ENCODE assay signal across 20 cellular contexts in the genomic region with DNA sequence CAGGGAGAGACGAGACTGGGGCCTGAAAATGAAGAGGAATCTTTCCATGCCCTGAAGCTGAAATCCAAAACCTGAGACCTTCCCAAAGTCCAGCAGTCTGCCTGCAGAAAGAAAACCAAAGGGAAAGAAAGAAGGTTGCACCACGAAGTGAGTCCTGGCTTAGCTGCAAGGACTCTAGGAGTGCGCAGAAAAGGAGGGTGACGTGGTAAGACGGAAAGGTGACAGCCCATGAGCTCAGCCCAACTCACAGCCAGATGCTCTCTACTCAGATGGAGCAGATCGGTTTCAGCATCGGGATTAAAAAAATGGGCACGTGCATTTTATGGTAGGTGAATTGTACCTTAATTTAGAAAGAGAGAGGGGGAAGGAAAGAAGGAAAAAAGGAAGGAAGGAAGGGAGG.
DNase-seq lines count a peak whose midpoint lies in the region; ATAC-seq and TF ChIP-seq lines count a peak whose summit lies in the region.
"Had no signal": no experiment of that assay in that cellular context is flagged by ENCODE, and none has a peak within 500 bp of the region (broad histone marks: within the 10 kb centered on the region; RNA-seq: fewer than 3 reads in every experiment).

No MANE protein-coding gene starts in this region.

- DNase-seq in activated naive CD4-positive, alpha-beta T cell (lab: John Stamatoyannopoulos, UW), result no peak
- DNase-seq in PC-9 (no peak), epithelial cell of prostate (ENCODE audit: low read depth, low spot score) (no peak), LoVo (ENCODE audit: low spot score) (no peak), Caco-2 (no peak)
- DNase-seq in stimulated activated naive B cell treated with anti-CD40 and anti-IgM and Interleukin-4, amounts not matched to agents 10 μg/mL and 1 μg/mL and 100 μg/mL, for 72 hours, result no peak
- DNase-seq: activated CD4-positive, alpha-beta T cell treated with anti-CD3 and anti-CD28 coated beads for 1 hour; activated effector memory CD4-positive, alpha-beta T cell treated with Interleukin-2 at 50 U/mL for 16 hours; mammary epithelial cell; MG63; NCI-H1436 treated with DMSO at 0.1 percent for 48 hours; SK-N-SH; T1000 had no signal

- H3K4me1 ChIP-seq in PC-9 (replicated peaks; ENCODE audit: insufficient read depth), result peaks cover 29% of the 10 kb centered on the region
- H3K4me1 ChIP-seq in Caco-2, result no peaks in the 10 kb centered on the region
- H3K4me1 ChIP-seq: Peyer's patch had no signal

- no peak for ATAC-seq in stimulated activated naive B cell treated with anti-CD40 and anti-IgM and Interleukin-4, amounts not matched to agents 10 μg/mL and 1 μg/mL and 100 μg/mL, for 72 hours (replicated peaks)
- ATAC-seq in GM18502 (IDR thresholded peaks at IDR 0.05; ENCODE audit: poor library complexity, unreplicated experiment), result no peak
- ATAC-seq: GM23338 had no signal

- CTCF ChIA-PET in PC-9 (lab: Charles Lee), result interaction anchor here (0.6 kb wide), 1 partner anchor 28 kb away, joined by 3 read pairs; no protein-coding TSS in a partner anchor
- CTCF ChIA-PET in Caco-2 (lab: Charles Lee), result no interaction called here

- H3K27ac ChIP-seq in PC-9 (no peak overlapping the region), epithelial cell of prostate (peak overlapping the region; percentile 63)
- H3K27ac ChIP-seq: C4-2B, cardiac muscle cell, thoracic aorta had no signal

- no peak overlapping the region for H3K4me3 Mint-ChIP-seq in activated naive CD4-positive, alpha-beta T cell treated with anti-CD3 and anti-CD28 coated beads, Interleukin-2, amount 50 U/mL, for 24 hours
- peak overlapping the region in 1 of 2 donors; percentile 33 for H3K4me3 Mint-ChIP-seq in stimulated activated naive B cell treated with anti-CD40 and anti-IgM and Interleukin-4, amounts not matched to agents 10 μg/mL and 1 μg/mL and 100 μg/mL, for 72 hours
- H3K4me3 Mint-ChIP-seq in Caco-2 (ENCODE audit: unreplicated experiment), result no peak overlapping the region
- H3K4me3 Mint-ChIP-seq: GM23338 had no signal

- no peaks in the 10 kb centered on the region for H3K9me3 Mint-ChIP-seq in activated naive CD4-positive, alpha-beta T cell treated with anti-CD3 and anti-CD28 coated beads, Interleukin-2, amount 50 U/mL, for 24 hours
- no peaks in the 10 kb centered on the region for H3K9me3 Mint-ChIP-seq in stimulated activated naive B cell treated with anti-CD40 and anti-IgM and Interleukin-4, amounts not matched to agents 10 μg/mL and 1 μg/mL and 100 μg/mL, for 72 hours
- H3K9me3 Mint-ChIP-seq in Caco-2 (ENCODE audit: unreplicated experiment), result no peaks in the 10 kb centered on the region
- H3K9me3 Mint-ChIP-seq: GM23338 had no signal

- POLR2A ChIA-PET in PC-9 (lab: Charles Lee; ENCODE audit: unreplicated experiment), result no interaction called here
- POLR2A ChIA-PET in Caco-2 (lab: Charles Lee), result no interaction called here

- BruUV-seq in PC-9 (replicated peaks; lab: Mats Ljungman, UMichigan), result no TSS peak
- BruUV-seq in Caco-2 (replicated peaks; lab: Mats Ljungman, UMichigan), result no TSS peak

- intact Hi-C loops in PC-9 (cut with micrococcal nuclease; ENCODE audit: unreplicated experiment) (loop anchor here (2.0 kb wide), 1 partner anchor 66 kb away; no protein-coding TSS in a partner anchor), Caco-2 (cut with micrococcal nuclease; ENCODE audit: unreplicated experiment) (no loop called here)

- no peaks in the 10 kb centered on the region for H3K9me2 ChIP-seq in PC-9 (ENCODE audit: insufficient read depth)
- H3K9me2 ChIP-seq: SK-N-SH had no signal

- no peak overlapping the region for H2AFZ ChIP-seq in PC-9
- H2AFZ ChIP-seq: GM23338 had no signal

- peaks cover 29% of the 10 kb centered on the region for H4K20me1 ChIP-seq in PC-9 (ENCODE audit: insufficient read depth)

- TF ChIP-seq CTCF in PC-9 (conservative IDR thresholded peaks at IDR 0.05), result no peak
- TF ChIP-seq CTCF in Caco-2 (IDR thresholded peaks at IDR 0.05; ENCODE audit: insufficient read depth in 1 of 2, low read depth in 1 of 2, low read length in 1 of 2, severe bottlenecking in 1 of 2, unreplicated experiment in 1 of 2), result no peak

- peak overlapping the region; percentile 81 for H3K27ac Mint-ChIP-seq in activated naive CD4-positive, alpha-beta T cell treated with anti-CD3 and anti-CD28 coated beads, Interleukin-2, amount 50 U/mL, for 24 hours
- H3K27ac Mint-ChIP-seq in stimulated activated naive B cell treated with anti-CD40 and anti-IgM and Interleukin-4, amounts not matched to agents 10 μg/mL and 1 μg/mL and 100 μg/mL, for 72 hours, result peak overlapping the region; percentile 95
- no peak overlapping the region for H3K27ac Mint-ChIP-seq in Caco-2 (ENCODE audit: unreplicated experiment)
- H3K27ac Mint-ChIP-seq: GM23338 had no signal

- H3K79me2 ChIP-seq in PC-9 (ENCODE audit: low read depth), result peaks cover 76% of the 10 kb centered on the region

- no peak overlapping the region for H3K4me3 ChIP-seq in PC-9
- no peak overlapping the region for H3K4me3 ChIP-seq in Caco-2 (ENCODE audit: low read depth, low read length)
- H3K4me3 ChIP-seq: cardiac muscle cell, GM23338, MG63, Peyer's patch, thoracic aorta had no signal

- H3K27me3 Mint-ChIP-seq in activated naive CD4-positive, alpha-beta T cell treated with anti-CD3 and anti-CD28 coated beads, Interleukin-2, amount 50 U/mL, for 24 hours, result no peaks in the 10 kb centered on the region
- no peaks in the 10 kb centered on the region for H3K27me3 Mint-ChIP-seq in stimulated activated naive B cell treated with anti-CD40 and anti-IgM and Interleukin-4, amounts not matched to agents 10 μg/mL and 1 μg/mL and 100 μg/mL, for 72 hours
- H3K27me3 Mint-ChIP-seq in Caco-2 (ENCODE audit: insufficient read depth, unreplicated experiment), result no peaks in the 10 kb centered on the region

- H3K36me3 Mint-ChIP-seq in activated naive CD4-positive, alpha-beta T cell treated with anti-CD3 and anti-CD28 coated beads, Interleukin-2, amount 50 U/mL, for 24 hours, result peaks cover 5% of the 10 kb centered on the region
- H3K36me3 Mint-ChIP-seq in stimulated activated naive B cell treated with anti-CD40 and anti-IgM and Interleukin-4, amounts not matched to agents 10 μg/mL and 1 μg/mL and 100 μg/mL, for 72 hours, result peaks cover 32 to 64% of the 10 kb centered on the region in 2 donors
- H3K36me3 Mint-ChIP-seq in Caco-2 (ENCODE audit: insufficient read depth, unreplicated experiment), result no peaks in the 10 kb centered on the region

- H3F3A ChIP-seq in PC-9 (ENCODE audit: insufficient read depth, low read depth), result peaks cover 20% of the 10 kb centered on the region

- H3K9me3 ChIP-seq in PC-9 (ENCODE audit: insufficient read depth, low read depth) (no peaks in the 10 kb centered on the region), Caco-2 (no peaks in the 10 kb centered on the region)
- H3K9me3 ChIP-seq: MG63, Peyer's patch, SK-N-SH, thoracic aorta had no signal

- H3K4me2 ChIP-seq in PC-9, result peak overlapping the region; percentile 20; the same call in 1 of the 2 replicates
- H3K4me2 ChIP-seq: GM23338 had no signal

- peaks cover 86% of the 10 kb centered on the region for H3K4me1 Mint-ChIP-seq in activated naive CD4-positive, alpha-beta T cell treated with anti-CD3 and anti-CD28 coated beads, Interleukin-2, amount 50 U/mL, for 24 hours
- H3K4me1 Mint-ChIP-seq in stimulated activated naive B cell treated with anti-CD40 and anti-IgM and Interleukin-4, amounts not matched to agents 10 μg/mL and 1 μg/mL and 100 μg/mL, for 72 hours, result peaks cover 41 to 58% of the 10 kb centered on the region in 2 donors
- H3K4me1 Mint-ChIP-seq in Caco-2 (ENCODE audit: low read depth, unreplicated experiment), result no peaks in the 10 kb centered on the region

- H3K27me3 ChIP-seq in PC-9 (ENCODE audit: insufficient read depth, low read depth), result no peaks in the 10 kb centered on the region
- H3K27me3 ChIP-seq in Caco-2 (replicated peaks; ENCODE audit: control insufficient read depth, insufficient read depth, low read length), result no peaks in the 10 kb centered on the region
- H3K27me3 ChIP-seq: MG63, Peyer's patch had no signal

- no peaks in the 10 kb centered on the region; the same call in 1 of the 2 replicates for H3K36me3 ChIP-seq in PC-9 (ENCODE audit: low read depth)
- H3K36me3 ChIP-seq in Caco-2 (ENCODE audit: control insufficient read depth, insufficient read depth, low read length), result no peaks in the 10 kb centered on the region
- H3K36me3 ChIP-seq: cardiac muscle cell, MG63, thoracic aorta had no signal
